8 cellular contexts compared by ENCODE assay signal in genomic region chr9:129910628-129911567, GRCh38.
A peak's percentile ranks its signal among the peaks of the same experiment; 100 is the strongest.
DNase-seq lines count a peak whose midpoint lies in the region; ATAC-seq and TF ChIP-seq lines count a peak whose summit lies in the region.

No MANE protein-coding gene starts in this region.

- H3K27me3 Mint-ChIP-seq in memory B cell: no peaks in the 10 kb centered on the region

- no peaks in the 10 kb centered on the region for H3K27me3 ChIP-seq in BJ (ENCODE audit: control insufficient read depth, insufficient read depth, low read length)

- DNase-seq in BJ (ENCODE audit: low read depth) (peak; percentile 99), HT1080 (ENCODE audit: low read depth) (peak; percentile 99), astrocyte of the cerebellum (ENCODE audit: low read depth) (peak; percentile 98), memory B cell (ENCODE audit: low spot score in 2 of 2) (no peak), NCI-H82 treated with DMSO at 0.1 percent for 48 hours (lab: John Stamatoyannopoulos, UW; ENCODE audit: unreplicated experiment) (no peak), cortex of kidney (lab: John Stamatoyannopoulos, UW) (no peak), COR-L47 (lab: John Stamatoyannopoulos, UW) (no peak)

- no peak for TF ChIP-seq CTCF in BJ (IDR thresholded peaks at IDR 0.05; ENCODE audit: insufficient read depth, low read depth, low read length)
- no peak for TF ChIP-seq CTCF in astrocyte of the cerebellum (IDR thresholded peaks at IDR 0.05; ENCODE audit: low read depth, low read length, missing control alignments)

- ATAC-seq in memory B cell (ENCODE audit: low read depth): no peak
- ATAC-seq in GM21737 (IDR thresholded peaks at IDR 0.05; ENCODE audit: unreplicated experiment): no peak

- POLR2A ChIA-PET in BJ (lab: Charles Lee): interaction anchor here (0.5 kb wide), 1 partner anchor 23 kb away, joined by 7 read pairs; no protein-coding TSS in a partner anchor

- no peaks in the 10 kb centered on the region for H3K9me3 Mint-ChIP-seq in memory B cell

- H3K36me3 Mint-ChIP-seq in memory B cell: peaks cover 20% of the 10 kb centered on the region

- in situ Hi-C loops in astrocyte of the cerebellum (cut with HindIII; ENCODE audit: low sequenced_read_pairs): no loop called here

- peaks cover 2% of the 10 kb centered on the region for H3K4me1 Mint-ChIP-seq in memory B cell

- no peaks in the 10 kb centered on the region; the same call in 1 of the 2 replicates for H3K36me3 ChIP-seq in BJ (ENCODE audit: control insufficient read depth, insufficient read depth, low read length)

- H3K27ac Mint-ChIP-seq in memory B cell: peak overlapping the region; percentile 35

- CTCF ChIA-PET in BJ (lab: Yijun Ruan, JAX): no interaction called here

- H3K4me3 ChIP-seq in BJ (ENCODE audit: low read depth, low read length): no peak overlapping the region
- no peak overlapping the region for H3K4me3 ChIP-seq in astrocyte of the cerebellum (ENCODE audit: low read depth, low read length)

- H3K4me3 Mint-ChIP-seq in memory B cell: no peak overlapping the region

Comparison
In these comparisons a context has a peak if more than half of its experiments do, and no peak if none do; other contexts are left out.
1. DNase-seq: peak in BJ (single experiment), HT1080 (single experiment) and astrocyte of the cerebellum (single experiment); none in memory B cell (0 of 2), NCI-H82 treated with DMSO at 0.1 percent for 48 hours (single experiment), cortex of kidney (single experiment) and COR-L47 (single experiment).